ENCODE assay signal across 8 cellular contexts in genomic region chr14:21090194-21090939, GRCh38. TPM values are rescaled to one million over a fixed set of nuclear protein-coding genes. Genes with fewer than 3 reads are reported as not detected.
DNase-seq lines count a peak whose midpoint lies in the region; TF ChIP-seq lines count a peak whose summit lies in the region.

No MANE protein-coding gene starts in this region.

- no peak overlapping the region for H3K4ac ChIP-seq in neuronal stem cell (ENCODE audit: low read length)

- H3K18ac ChIP-seq in neuronal stem cell (ENCODE audit: low read length), result peak overlapping the region; percentile 60

- peak overlapping the region; percentile 42 for H2BK5ac ChIP-seq in neuronal stem cell (ENCODE audit: low read length)

- H3K9ac ChIP-seq in colonic mucosa (ENCODE audit: low read depth in 2 of 2, low read length in 2 of 2) (peak overlapping the region in 1 of 2 donors; percentile 38), neuronal stem cell (ENCODE audit: low read depth, low read length, poor library complexity) (no peak overlapping the region)

- H3K23ac ChIP-seq in neuronal stem cell (ENCODE audit: low read depth, low read length, poor library complexity), result peak overlapping the region; percentile 59

- no CpG with 5 or more reads among the region's 45 CpGs for WGBS in neuronal stem cell (ENCODE audit: extremely low coverage in 2 of 2, insufficient read length in 2 of 2, insufficient replicate concordance in 1 of 2), 2 donors

- H4K20me1 ChIP-seq in DOHH2 (ENCODE audit: control insufficient read depth, insufficient read depth, low read depth, low read length), result peaks cover 9% of the 10 kb centered on the region

- no peak overlapping the region for H3K14ac ChIP-seq in neuronal stem cell (ENCODE audit: low read length)

- intact Hi-C loops in colonic mucosa (cut with DNase I), result loop anchor here (2.0 to 5.0 kb wide), 2 partner anchors 22 to 73 kb away; no protein-coding TSS in a partner anchor

- H3K36me3 ChIP-seq in DOHH2 (ENCODE audit: control insufficient read depth, low read length) (peaks cover 3% of the 10 kb centered on the region; the same call in 1 of the 2 replicates), colonic mucosa (no peaks in the 10 kb centered on the region), neuronal stem cell (replicated peaks in 1 of 2; ENCODE audit: control insufficient read depth in 2 of 2, insufficient read depth in 2 of 2, low read length in 2 of 2) (peaks cover 55 to 79% of the 10 kb centered on the region in 2 donors)

- no peaks in the 10 kb centered on the region for H3K9me3 ChIP-seq in DOHH2 (ENCODE audit: control insufficient read depth, insufficient read depth, low read length)
- no peaks in the 10 kb centered on the region for H3K9me3 ChIP-seq in colonic mucosa
- peaks cover 0 to 8% of the 10 kb centered on the region in 2 donors for H3K9me3 ChIP-seq in neuronal stem cell (replicated peaks in 1 of 2; ENCODE audit: control insufficient read depth in 2 of 2, insufficient read depth in 1 of 2, low read depth in 1 of 2, low read length in 2 of 2)

- H3K4me3 ChIP-seq in DOHH2 (ENCODE audit: low read length), result no peak overlapping the region
- H3K4me3 ChIP-seq in colonic mucosa, result no peak overlapping the region
- H3K4me3 ChIP-seq in neuronal stem cell (ENCODE audit: low read length in 2 of 2), result no peak overlapping the region

- no peak overlapping the region for H3K4me2 ChIP-seq in DOHH2 (ENCODE audit: low read length)
- H3K4me2 ChIP-seq in neuronal stem cell (ENCODE audit: insufficient read depth, low read length, poor library complexity, severe bottlenecking), result no peak overlapping the region

- H2BK120ac ChIP-seq in neuronal stem cell (ENCODE audit: low read depth, low read length), result no peak overlapping the region

- no peak overlapping the region for H2BK15ac ChIP-seq in neuronal stem cell (ENCODE audit: low read length)

- DNase-seq in NCI-H1694 (lab: John Stamatoyannopoulos, UW) (peak; percentile 16), colonic mucosa (peak; percentile 67), neuronal stem cell (ENCODE audit: low spot score) (no peak), SK-N-DZ (ENCODE audit: low spot score) (no peak), midbrain (lab: John Stamatoyannopoulos, UW) (no peak), NCI-H1436 (lab: John Stamatoyannopoulos, UW) (no peak)
- DNase-seq in activated effector memory CD4-positive, alpha-beta T cell treated with anti-CD3 and anti-CD28 coated beads, Interleukin-2, amount 50 U/mL, for 16 hours, result no peak

- H3K79me1 ChIP-seq in neuronal stem cell (ENCODE audit: low read depth, low read length), result peaks cover 11% of the 10 kb centered on the region

- H3K79me2 ChIP-seq in DOHH2 (ENCODE audit: control insufficient read depth, low read length), result no peaks in the 10 kb centered on the region

- peak; percentile 67 for TF ChIP-seq CTCF in DOHH2 (IDR thresholded peaks at IDR 0.05; ENCODE audit: low read depth, low read length, poor library complexity, severe bottlenecking)
- TF ChIP-seq CTCF in colonic mucosa (IDR thresholded peaks at IDR 0.05), result peak; percentile 34

- no peak overlapping the region for H4K91ac ChIP-seq in neuronal stem cell (ENCODE audit: low read depth, low read length, poor library complexity)

- H3K4me1 ChIP-seq in DOHH2 (ENCODE audit: control insufficient read depth, low read length) (peaks cover 20% of the 10 kb centered on the region), colonic mucosa (peaks cover 4% of the 10 kb centered on the region), neuronal stem cell (ENCODE audit: control insufficient read depth in 2 of 2, insufficient read depth in 1 of 2, low read depth in 1 of 2, low read length in 2 of 2) (peaks cover 29 to 31% of the 10 kb centered on the region in 2 donors)

- H2AK5ac ChIP-seq in neuronal stem cell (ENCODE audit: low read depth, low read length), result no peak overlapping the region

- no peaks in the 10 kb centered on the region for H3K27me3 ChIP-seq in DOHH2 (ENCODE audit: control insufficient read depth, low read length)
- H3K27me3 ChIP-seq in colonic mucosa, result no peaks in the 10 kb centered on the region
- no peaks in the 10 kb centered on the region for H3K27me3 ChIP-seq in neuronal stem cell (ENCODE audit: control insufficient read depth in 3 of 3, insufficient read depth in 3 of 3, low read depth in 1 of 3, low read length in 3 of 3)

- H3K27ac ChIP-seq in DOHH2 (ENCODE audit: low read depth, low read length), result no peak overlapping the region
- H3K27ac ChIP-seq in colonic mucosa, result no peak overlapping the region
- H3K27ac ChIP-seq in neuronal stem cell (replicated peaks; ENCODE audit: low read length), result no peak overlapping the region

- no peaks in the 10 kb centered on the region for H3K9me2 ChIP-seq in DOHH2 (replicated peaks; ENCODE audit: control insufficient read depth, low read length)

- H2AFZ ChIP-seq in neuronal stem cell (ENCODE audit: low read length), result no peak overlapping the region

- H2BK12ac ChIP-seq in neuronal stem cell (ENCODE audit: low read length), result no peak overlapping the region

- no peaks in the 10 kb centered on the region for H3F3A ChIP-seq in DOHH2 (ENCODE audit: control insufficient read depth, insufficient read depth)

- no peak overlapping the region for H4K8ac ChIP-seq in neuronal stem cell (ENCODE audit: low read depth, low read length)

RNA-seq across cellular contexts. Expression of gene ZNF219, which starts 8.1 kb away (rescaled TPM):
- total RNA-seq in colonic mucosa, result 10 to 100 TPM; 44.0 to 79.6 TPM
- polyA plus RNA-seq in neuronal stem cell (2013, experiment 1 of 2), result 197 TPM
- 195 TPM for polyA plus RNA-seq in neuronal stem cell (2013, experiment 2 of 2)
- polyA plus RNA-seq in SK-N-DZ (2014; cell fraction: cytosol; rRNA removed), result 39.1 and 51.2 TPM in 2 replicates
- 50.4 and 56.3 TPM in 2 replicates for polyA plus RNA-seq in SK-N-DZ (2014; cell fraction: nucleus; rRNA removed)

RNA-seq across cellular contexts. Expression of gene TMEM253, which starts 10.5 kb away (rescaled TPM):
- 10 to 100 TPM; 28.8 to 48.3 TPM for total RNA-seq in colonic mucosa
- 2.3 TPM for polyA plus RNA-seq in neuronal stem cell (2013, experiment 1 of 2)
- polyA plus RNA-seq in neuronal stem cell (2013, experiment 2 of 2), result 2.2 TPM
- 0.22 TPM in 1 of 2 replicates, not detected in the other for polyA plus RNA-seq in SK-N-DZ (2014; cell fraction: cytosol; rRNA removed)
- polyA plus RNA-seq in SK-N-DZ (2014; cell fraction: nucleus; rRNA removed), result 0.22 and 0.24 TPM in 2 replicates

RNA-seq across cellular contexts. Expression of gene ARHGEF40, which starts 20.3 kb away (rescaled TPM):
- 10 to 100 TPM; 49.5 to 66.9 TPM for total RNA-seq in colonic mucosa
- polyA plus RNA-seq in neuronal stem cell (2013, experiment 1 of 2), result 34.7 TPM
- 34.1 TPM for polyA plus RNA-seq in neuronal stem cell (2013, experiment 2 of 2)
- 21.0 and 21.5 TPM in 2 replicates for polyA plus RNA-seq in SK-N-DZ (2014; cell fraction: cytosol; rRNA removed)
- 58.7 and 59.2 TPM in 2 replicates for polyA plus RNA-seq in SK-N-DZ (2014; cell fraction: nucleus; rRNA removed)

RNA-seq across cellular contexts. Expression of gene RNASE8, which starts 32.7 kb away (rescaled TPM):
- total RNA-seq in colonic mucosa, result not detected
- polyA plus RNA-seq in neuronal stem cell (2013, experiment 1 of 2), result not detected
- not detected for polyA plus RNA-seq in neuronal stem cell (2013, experiment 2 of 2)
- polyA plus RNA-seq in SK-N-DZ (2014; cell fraction: cytosol; rRNA removed), result not detected in 2 replicates
- not detected in 2 replicates for polyA plus RNA-seq in SK-N-DZ (2014; cell fraction: nucleus; rRNA removed)

RNA-seq across cellular contexts. Expression of gene RNASE7, which starts 48.2 kb away (rescaled TPM):
- under 1 TPM; 0.16 to 0.30 TPM for total RNA-seq in colonic mucosa
- not detected for polyA plus RNA-seq in neuronal stem cell (2013, experiment 1 of 2)
- not detected for polyA plus RNA-seq in neuronal stem cell (2013, experiment 2 of 2)
- not detected in 2 replicates for polyA plus RNA-seq in SK-N-DZ (2014; cell fraction: cytosol; rRNA removed)
- not detected in 2 replicates for polyA plus RNA-seq in SK-N-DZ (2014; cell fraction: nucleus; rRNA removed)

Comparison
In these comparisons a context has a peak if more than half of its experiments do, and no peak if none do; other contexts are left out.
1. DNase-seq: peak in NCI-H1694 (single experiment) and colonic mucosa (single experiment); none in neuronal stem cell (single experiment), SK-N-DZ (single experiment), midbrain (single experiment), activated effector memory CD4-positive, alpha-beta T cell treated with anti-CD3 and anti-CD28 coated beads, Interleukin-2, amount 50 U/mL, for 16 hours (single experiment) and NCI-H1436 (single experiment).